In genomic region chr12:40390980-40391379, GRCh38 we compare ENCODE assay signal across 28 cellular contexts.
"Had no signal": no experiment of that assay in that cellular context is flagged by ENCODE, and none has a peak within 500 bp of the region (broad histone marks: within the 10 kb centered on the region; RNA-seq: fewer than 3 reads in every experiment).

No MANE protein-coding gene starts in this region.

- H3K4me3 ChIP-seq: colonic mucosa, coronary artery, dorsolateral prefrontal cortex, esophagus muscularis mucosa, esophagus squamous epithelium, gastrocnemius medialis, gastroesophageal sphincter, heart left ventricle had no signal

- H3K4me3 Mint-ChIP-seq: dendritic cell treated with granulocyte-macrophage colony-stimulating factor and Interleukin-4, amounts not matched to agents 40 ng/mL and 50 ng/mL, for 4 days; effector memory CD8-positive, alpha-beta T cell; endodermal cell had no signal

- H3K27me3 ChIP-seq: colonic mucosa, dorsolateral prefrontal cortex, esophagus muscularis mucosa, esophagus squamous epithelium, gastrocnemius medialis, gastroesophageal sphincter, heart left ventricle had no signal

- H3K27ac Mint-ChIP-seq: dendritic cell treated with granulocyte-macrophage colony-stimulating factor and Interleukin-4, amounts not matched to agents 40 ng/mL and 50 ng/mL, for 4 days; effector memory CD8-positive, alpha-beta T cell; endodermal cell had no signal

- H3K27ac ChIP-seq: colonic mucosa, coronary artery, dorsolateral prefrontal cortex, epithelial cell of prostate, esophagus muscularis mucosa, esophagus squamous epithelium, foreskin keratinocyte, gastrocnemius medialis, gastroesophageal sphincter, heart left ventricle had no signal

- H3K27me3 Mint-ChIP-seq: dendritic cell treated with granulocyte-macrophage colony-stimulating factor and Interleukin-4, amounts not matched to agents 40 ng/mL and 50 ng/mL, for 4 days; effector memory CD8-positive, alpha-beta T cell had no signal

- H3K9me3 ChIP-seq: colonic mucosa, esophagus muscularis mucosa, esophagus squamous epithelium, gastrocnemius medialis, gastroesophageal sphincter, heart left ventricle had no signal

- H3K9me3 Mint-ChIP-seq: dendritic cell treated with granulocyte-macrophage colony-stimulating factor and Interleukin-4, amounts not matched to agents 40 ng/mL and 50 ng/mL, for 4 days; effector memory CD8-positive, alpha-beta T cell; endodermal cell had no signal

- H3K4me1 ChIP-seq: colonic mucosa, esophagus muscularis mucosa, esophagus squamous epithelium, foreskin keratinocyte, gastrocnemius medialis, gastroesophageal sphincter, heart left ventricle had no signal

- ATAC-seq: effector memory CD8-positive, alpha-beta T cell; esophagus mucosa; foreskin keratinocyte; gastrocnemius medialis; gastroesophageal sphincter; heart left ventricle had no signal

- FAIRE-seq: colon, endometrium, endothelial cell of umbilical vein, frontal cortex had no signal

- DNase-seq: colonic mucosa; cortex of kidney; dermis blood vessel endothelial cell; dorsolateral prefrontal cortex; effector CD4-positive, alpha-beta T cell; effector CD8-positive, alpha-beta T cell; effector memory CD4-positive, alpha-beta T cell; effector memory CD8-positive, alpha-beta T cell; endodermal cell; erythroblast; esophagus squamous epithelium; foreskin fibroblast; foreskin keratinocyte; foreskin melanocyte; gastrocnemius medialis; glutamatergic neuron; head of caudate nucleus; heart left ventricle had no signal

- H3K36me3 ChIP-seq: colonic mucosa, esophagus muscularis mucosa, esophagus squamous epithelium, gastrocnemius medialis, gastroesophageal sphincter, heart left ventricle had no signal

- H3K4me1 Mint-ChIP-seq: endodermal cell had no signal
